Comparison of ENCODE assay signal across 23 cellular contexts in genomic region chr16:27681681-27682080, GRCh38.
"Had no signal": no experiment of that assay in that cellular context is flagged by ENCODE, and none has a peak within 500 bp of the region (broad histone marks: within the 10 kb centered on the region; RNA-seq: fewer than 3 reads in every experiment).

No MANE protein-coding gene starts in this region.

- DNase-seq: Karpas-422, KG1, MG63, NCI-H1092, NCI-H1105 treated with DMSO at 0.1 percent for 48 hours, NCI-H1417 treated with DMSO at 0.1 percent for 48 hours, NCI-H146, NCI-H1694 treated with DMSO at 0.1 percent for 48 hours, NCI-H1930, NCI-H2081, NCI-H2107, NCI-H2227 treated with DMSO at 0.1 percent for 48 hours, NCI-H446, NCI-H510A, NCI-H524 treated with DMSO at 0.1 percent for 48 hours, NCI-H69, NCI-H774, Right ventricle myocardium superior, RPMI8226, SIG-M5 had no signal

- H3K27ac ChIP-seq: HL-60, SJSA1, SK-N-MC had no signal

- H3K9me3 ChIP-seq: MG63, SJSA1 had no signal

- H3K27me3 ChIP-seq: MG63, SJSA1 had no signal

- H3K4me3 ChIP-seq: MG63, SJSA1, SK-N-MC had no signal
